In the genomic region with DNA sequence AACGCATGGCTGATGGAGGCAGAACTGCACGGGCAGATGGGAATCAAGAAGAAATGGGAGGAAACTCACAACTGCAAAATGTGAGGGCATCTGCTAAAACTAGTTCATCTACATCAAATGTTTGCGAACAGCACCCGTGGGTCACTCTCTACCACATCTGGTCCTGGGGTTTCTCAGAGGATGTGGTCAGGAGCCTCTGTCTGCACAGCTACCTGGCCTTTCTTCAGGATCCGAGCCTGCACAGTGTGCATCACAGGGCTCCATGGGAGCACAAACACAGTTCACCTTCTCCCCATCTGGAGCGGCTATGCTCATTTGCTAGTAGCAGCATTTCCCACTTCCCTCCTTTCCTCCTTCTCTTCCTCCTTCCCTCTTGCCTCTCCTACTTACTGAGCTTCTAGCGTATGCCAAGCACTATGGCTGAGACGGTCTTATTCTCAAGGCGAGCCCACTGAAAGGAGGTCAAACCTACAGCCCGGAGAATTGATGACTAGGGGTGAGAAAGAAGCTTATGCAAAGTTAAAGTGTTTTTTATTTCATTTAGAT, we compare ENCODE assay signal across 23 cellular contexts. TPM values are rescaled to one million over a fixed set of nuclear protein-coding genes. Genes with fewer than 3 reads are reported as not detected.
A peak's percentile ranks its signal among the peaks of the same experiment; 100 is the strongest.
DNase-seq lines count a peak whose midpoint lies in the region; ATAC-seq, FAIRE-seq and TF ChIP-seq lines count a peak whose summit lies in the region.
"Had no signal": no experiment of that assay in that cellular context is flagged by ENCODE, and none has a peak within 500 bp of the region (broad histone marks: within the 10 kb centered on the region; RNA-seq: fewer than 3 reads in every experiment).

No MANE protein-coding gene starts in this region.

- peak; percentile 99 for ATAC-seq in DND-41 (ENCODE audit: insufficient read depth, low read depth)
- no peak for ATAC-seq in K562
- peak; percentile 67 to 71 for ATAC-seq in natural killer cell treated with Interleukin-12 subunit alpha and Interleukin-12 subunit beta and Interleukin-15 and Interleukin-18, amount 100 ng/mL, for 72 hours
- ATAC-seq in HG02642 (IDR thresholded peaks at IDR 0.05; ENCODE audit: poor library complexity, unreplicated experiment), result no peak
- ATAC-seq: GM23338 had no signal

- H3K27ac ChIP-seq in DND-41 (ENCODE audit: low read length) (peak overlapping the region; percentile 69), K562 (ENCODE audit: extremely low read depth, low read depth, low read length) (no peak overlapping the region)
- H3K27ac ChIP-seq: HL-60, KMS-11, SJSA1 had no signal

- DNase-seq in DND-41, result peak; percentile 73
- peak; percentile 54 for DNase-seq in MV-4-11 (lab: John Stamatoyannopoulos, UW)
- no peak for DNase-seq in K562 (ENCODE audit: extremely low read depth in 1 of 4, low spot score in 3 of 4)
- DNase-seq in natural killer cell treated with Interleukin-12 subunit alpha and Interleukin-12 subunit beta and Interleukin-15 and Interleukin-18, amount 100 ng/mL, for 72 hours (ENCODE audit: low spot score), result no peak
- no peak for DNase-seq in central memory CD4-positive, alpha-beta T cell
- no peak for DNase-seq in NCI-H226
- DNase-seq in activated naive CD4-positive, alpha-beta T cell treated with anti-CD3 and anti-CD28 coated beads, Interleukin-2, amount 10 ng/mL, durations not matched to agents 7 days and 5 days, result no peak
- DNase-seq: AML-193; Calu3; CD4-positive, alpha-beta T cell; GF-D8; MG63; NCI-H1105 treated with DMSO at 0.1 percent for 48 hours; NCI-H187 treated with DMSO at 0.1 percent for 48 hours; NCI-H2171 treated with DMSO at 0.1 percent for 48 hours; NCI-H510A; RPMI8226 had no signal

- peaks cover 5% of the 10 kb centered on the region; the same call in 1 of the 2 replicates for H3K36me3 ChIP-seq in DND-41 (ENCODE audit: insufficient read depth, low read length)
- no peaks in the 10 kb centered on the region for H3K36me3 ChIP-seq in K562 (ENCODE audit: control insufficient read depth, insufficient read depth, low read length)
- H3K36me3 ChIP-seq: MG63, SJSA1 had no signal

- no peak for TF ChIP-seq EP300 in K562 (IDR thresholded peaks at IDR 0.05; ENCODE audit: low read length)

- POLR2A ChIA-PET in K562 (lab: Yijun Ruan, JAX), result interaction anchor here (0.6 to 1.5 kb wide), 3 partner anchors 21 to 53 kb away, joined by 3 to 4 read pairs (median 3); no protein-coding TSS in a partner anchor

- TF ChIP-seq RAD21 in K562 (CRISPR knock-in tag; conservative IDR thresholded peaks at IDR 0.05 in 1 of 2, IDR thresholded peaks at IDR 0.05 in 1 of 2), result no peak

- TF ChIP-seq POLR2A in K562 (conservative IDR thresholded peaks at IDR 0.05), result no peak

- H3K4me1 ChIP-seq in DND-41 (ENCODE audit: insufficient read depth, low read length) (peaks cover 29% of the 10 kb centered on the region), K562 (replicated peaks in 1 of 2; ENCODE audit: control insufficient read depth in 2 of 2, insufficient read depth in 2 of 2, low read length in 2 of 2) (no peaks in the 10 kb centered on the region)

- H4K20me1 ChIP-seq in DND-41 (ENCODE audit: insufficient read depth, low read length) (peaks cover 5% of the 10 kb centered on the region; the same call in 1 of the 2 replicates), K562 (replicated peaks; ENCODE audit: control insufficient read depth, insufficient read depth, low read length) (peaks cover 11% of the 10 kb centered on the region; the same call in 1 of the 2 replicates)

- H3K9me3 Mint-ChIP-seq in natural killer cell treated with Interleukin-12 subunit alpha and Interleukin-12 subunit beta and Interleukin-15 and Interleukin-18, amount 100 ng/mL, for 72 hours, result peaks cover 3% of the 10 kb centered on the region
- peaks cover 4% of the 10 kb centered on the region for H3K9me3 Mint-ChIP-seq in activated naive CD4-positive, alpha-beta T cell treated with anti-CD3 and anti-CD28 coated beads, Interleukin-2, amount 10 ng/mL, durations not matched to agents 7 days and 5 days

- in situ Hi-C loops in K562 (cut with MboI), result no loop called here

- BruUV-seq in K562 (replicated peaks; lab: Mats Ljungman, UMichigan), result no TSS peak

- FAIRE-seq in K562 (lab: Jason Lieb, UNC), result peak; percentile 51
- FAIRE-seq: GM19239 had no signal

- no peaks in the 10 kb centered on the region for H3K9me1 ChIP-seq in K562 (ENCODE audit: control insufficient read depth, insufficient read depth, low read length)

- H3K4me3 ChIP-seq in DND-41 (ENCODE audit: low read depth in 1 of 2, low read length in 2 of 2) (no peak overlapping the region), K562 (no peak overlapping the region)
- H3K4me3 ChIP-seq: GM23338, MG63, SJSA1 had no signal

- no peaks in the 10 kb centered on the region for H3K9me3 ChIP-seq in DND-41 (ENCODE audit: insufficient read depth, low read length, severe bottlenecking)
- H3K9me3 ChIP-seq in K562 (replicated peaks; ENCODE audit: control insufficient read depth, insufficient read depth, low read depth, low read length), result no peaks in the 10 kb centered on the region
- H3K9me3 ChIP-seq: MG63, SJSA1 had no signal

- H3K4me2 ChIP-seq in DND-41 (ENCODE audit: insufficient read depth, low read length) (peak overlapping the region; percentile 28; the same call in 1 of the 2 replicates), K562 (ENCODE audit: insufficient read depth, low read length) (no peak overlapping the region)
- H3K4me2 ChIP-seq: GM23338, KMS-11 had no signal

- TF ChIP-seq CTCF in DND-41 (IDR thresholded peaks at IDR 0.05; ENCODE audit: borderline replicate concordance, extremely low read depth, low read length, poor library complexity, severe bottlenecking), result no peak
- no peak for TF ChIP-seq CTCF in K562 (IDR thresholded peaks at IDR 0.05 in 2 of 3, conservative IDR thresholded peaks at IDR 0.05 in 1 of 3; ENCODE audit: insufficient read depth in 2 of 3, low read depth in 1 of 3, low read length in 3 of 3)

- peaks cover 12% of the 10 kb centered on the region for H3K36me3 Mint-ChIP-seq in natural killer cell treated with Interleukin-12 subunit alpha and Interleukin-12 subunit beta and Interleukin-15 and Interleukin-18, amount 100 ng/mL, for 72 hours
- peaks cover 3% of the 10 kb centered on the region for H3K36me3 Mint-ChIP-seq in activated naive CD4-positive, alpha-beta T cell treated with anti-CD3 and anti-CD28 coated beads, Interleukin-2, amount 10 ng/mL, durations not matched to agents 7 days and 5 days

- no peak overlapping the region for H2AFZ ChIP-seq in DND-41 (ENCODE audit: low read depth, low read length)
- H2AFZ ChIP-seq in K562 (ENCODE audit: low read depth, low read length), result no peak overlapping the region
- H2AFZ ChIP-seq: GM23338 had no signal

- CTCF ChIA-PET in K562 (lab: Yijun Ruan, JAX; ENCODE audit: low intra/inter-chr PET ratio), result no interaction called here
- CTCF ChIA-PET in activated naive CD4-positive, alpha-beta T cell treated with anti-CD3 and anti-CD28 coated beads, Interleukin-2, amount 10 ng/mL, durations not matched to agents 7 days and 5 days (lab: Charles Lee), result interaction anchor here (1.6 kb wide), 1 partner anchor 8 kb away, joined by 4 read pairs; no protein-coding TSS in a partner anchor

- peaks cover 62% of the 10 kb centered on the region for H3K79me2 ChIP-seq in DND-41 (ENCODE audit: insufficient read depth, low read length)
- no peaks in the 10 kb centered on the region for H3K79me2 ChIP-seq in K562 (ENCODE audit: control insufficient read depth, insufficient read depth, low read length)

- intact Hi-C loops in K562 (cut with micrococcal nuclease), result no loop called here

- H3K27me3 ChIP-seq in DND-41 (ENCODE audit: insufficient read depth, low read length, poor library complexity), result no peaks in the 10 kb centered on the region
- peaks cover 0 to 16% of the 10 kb centered on the region in 2 experiments; a peak in 2 of 5 replicates for H3K27me3 ChIP-seq in K562 (ENCODE audit: control insufficient read depth in 2 of 2, insufficient read depth in 2 of 2, low read length in 2 of 2)
- H3K27me3 ChIP-seq: MG63, SJSA1 had no signal

- H3K27me3 Mint-ChIP-seq in natural killer cell treated with Interleukin-12 subunit alpha and Interleukin-12 subunit beta and Interleukin-15 and Interleukin-18, amount 100 ng/mL, for 72 hours, result no peaks in the 10 kb centered on the region
- H3K27me3 Mint-ChIP-seq in activated naive CD4-positive, alpha-beta T cell treated with anti-CD3 and anti-CD28 coated beads, Interleukin-2, amount 10 ng/mL, durations not matched to agents 7 days and 5 days, result no peaks in the 10 kb centered on the region
- H3K27me3 Mint-ChIP-seq: CD4-positive, alpha-beta T cell had no signal

- H3K4me3 Mint-ChIP-seq in natural killer cell treated with Interleukin-12 subunit alpha and Interleukin-12 subunit beta and Interleukin-15 and Interleukin-18, amount 100 ng/mL, for 72 hours, result no peak overlapping the region
- H3K4me3 Mint-ChIP-seq in activated naive CD4-positive, alpha-beta T cell treated with anti-CD3 and anti-CD28 coated beads, Interleukin-2, amount 10 ng/mL, durations not matched to agents 7 days and 5 days, result no peak overlapping the region
- H3K4me3 Mint-ChIP-seq: CD4-positive, alpha-beta T cell; GM23338 had no signal

- 31% methylated on average over 10 of the region's 10 CpGs for WGBS in K562 (ENCODE audit: insufficient coverage, low coverage, missing lambda C conversion rate)

- H3K4me1 Mint-ChIP-seq in natural killer cell treated with Interleukin-12 subunit alpha and Interleukin-12 subunit beta and Interleukin-15 and Interleukin-18, amount 100 ng/mL, for 72 hours (ENCODE audit: low read depth in 2 of 2), result peaks cover 33 to 40% of the 10 kb centered on the region in 2 donors
- no peaks in the 10 kb centered on the region for H3K4me1 Mint-ChIP-seq in activated naive CD4-positive, alpha-beta T cell treated with anti-CD3 and anti-CD28 coated beads, Interleukin-2, amount 10 ng/mL, durations not matched to agents 7 days and 5 days

- H3K9ac ChIP-seq in DND-41 (ENCODE audit: low read depth, low read length), result no peak overlapping the region
- H3K9ac ChIP-seq in K562 (ENCODE audit: insufficient read depth in 1 of 2, low read depth in 2 of 2, low read length in 2 of 2), result no peak overlapping the region
- H3K9ac ChIP-seq: KMS-11 had no signal

- peak overlapping the region in 1 of 2 donors; percentile 0 for H3K27ac Mint-ChIP-seq in natural killer cell treated with Interleukin-12 subunit alpha and Interleukin-12 subunit beta and Interleukin-15 and Interleukin-18, amount 100 ng/mL, for 72 hours
- H3K27ac Mint-ChIP-seq in activated naive CD4-positive, alpha-beta T cell treated with anti-CD3 and anti-CD28 coated beads, Interleukin-2, amount 10 ng/mL, durations not matched to agents 7 days and 5 days, result no peak overlapping the region
- H3K27ac Mint-ChIP-seq: CD4-positive, alpha-beta T cell; GM23338 had no signal

RNA-seq across cellular contexts. Expression of gene RCAN1, which starts 39.9 kb away (rescaled TPM):
- 6.1 and 7.8 TPM in 2 replicates for total RNA-seq in K562 (2011; cell fraction: chromatin; rRNA removed; ENCODE audit: low replicate concordance)
- total RNA-seq in K562 (2011; cell fraction: nucleolus; rRNA removed), result 3.8 and 4.2 TPM in 2 replicates
- 6.6 and 7.6 TPM in 2 replicates for total RNA-seq in K562 (2011; cell fraction: nucleoplasm; rRNA removed)
- total RNA-seq in K562 (2014; rRNA removed) (11.9 TPM in 2 replicates), K562 (2014; rRNA removed; fragmentation: Illumina TruSeq; extraction: Trizol) (16.5 and 16.9 TPM in 2 replicates), K562 (2015; rRNA removed; fragmentation: Illumina TruSeq; extraction: Trizol) (12.3 and 14.7 TPM in 2 replicates), K562 (2021) (14.0 and 15.5 TPM in 2 replicates)
- polyA plus RNA-seq in K562 (2011; rRNA removed) (5.3 and 9.9 TPM in 2 replicates), K562 (2014; fragmentation: Illumina TruSeq; extraction: Trizol) (13.4 and 14.9 TPM in 2 replicates), K562 (2014; fragmentation: Nextera tagmentation; extraction: Ambion mirVana) (1 to 10 TPM; 4.4 to 6.1 TPM), K562 (2014; rRNA removed) (12.3 and 15.0 TPM in 2 replicates)
- 2.7 and 3.8 TPM in 2 replicates for polyA plus RNA-seq in K562 (2011; cell fraction: cytosol; rRNA removed)
- polyA plus RNA-seq in K562 (2011; cell fraction: nucleus; rRNA removed), result 2.2 and 2.9 TPM in 2 replicates
- polyA plus RNA-seq in K562 (2012), result 14.3 and 25.6 TPM in 2 replicates
- 8.1 and 11.2 TPM in 2 replicates for polyA minus RNA-seq in K562 (2011; rRNA and poly(A)+ RNA removed)
- 3.4 and 5.2 TPM in 2 replicates for polyA minus RNA-seq in K562 (2011; cell fraction: cytosol; rRNA and poly(A)+ RNA removed)
- polyA minus RNA-seq in K562 (2011; cell fraction: nucleus; rRNA and poly(A)+ RNA removed), result 2.7 and 3.3 TPM in 2 replicates
- total RNA-seq in natural killer cell treated with Interleukin-12 subunit alpha and Interleukin-12 subunit beta and Interleukin-15 and Interleukin-18, amount 100 ng/mL, for 72 hours, result 10 to 100 TPM; 10.1 to 11.5 TPM

Comparison
In these comparisons a context has a peak if more than half of its experiments do, and no peak if none do; other contexts are left out.
1. ATAC-seq: peak in DND-41 (single experiment) and natural killer cell treated with Interleukin-12 subunit alpha and Interleukin-12 subunit beta and Interleukin-15 and Interleukin-18, amount 100 ng/mL, for 72 hours (2 of 2); none in K562 (single experiment) and HG02642 (single experiment).
2. DNase-seq: peak in DND-41 (single experiment) and MV-4-11 (single experiment); none in K562 (0 of 4), natural killer cell treated with Interleukin-12 subunit alpha and Interleukin-12 subunit beta and Interleukin-15 and Interleukin-18, amount 100 ng/mL, for 72 hours (single experiment), central memory CD4-positive, alpha-beta T cell (single experiment), NCI-H226 (single experiment) and activated naive CD4-positive, alpha-beta T cell treated with anti-CD3 and anti-CD28 coated beads, Interleukin-2, amount 10 ng/mL, durations not matched to agents 7 days and 5 days (single experiment).